In genomic region chr7:1473864-1474512, GRCh38 we compare ENCODE assay signal across 1 cellular context.
A peak's percentile ranks its signal among the peaks of the same experiment; 100 is the strongest.
TF ChIP-seq lines count a peak whose summit lies in the region.

No MANE protein-coding gene starts in this region.

TF ChIP-seq in K562, 482 proteins besides CTCF, POLR2A, EP300 and RAD21 (continued from another document):
- TF ChIP-seq VEZF1 (CRISPR knock-in tag; IDR thresholded peaks at IDR 0.05) = peak; percentile 43; the same call in 1 of the 2 replicates
- 0 out of 2 replicates have a peak, but pooled peaks have one; percentile 27 for TF ChIP-seq DMBX1 (CRISPR knock-in tag; IDR thresholded peaks at IDR 0.05; ENCODE audit: borderline replicate concordance)
- no peak for TF ChIP-seq SMAD1 (IDR thresholded peaks at IDR 0.05; ENCODE audit: low read depth, low read length, partially characterized antibody)
- TF ChIP-seq PHB (CRISPR knock-in tag; IDR thresholded peaks at IDR 0.05) = no peak
- no peak for TF ChIP-seq CCAR2 (IDR thresholded peaks at IDR 0.05; ENCODE audit: low read depth, low read length)
- TF ChIP-seq PML (IDR thresholded peaks at IDR 0.05; ENCODE audit: low read length) = no peak
- no peak for TF ChIP-seq BCOR (IDR thresholded peaks at IDR 0.05)
- TF ChIP-seq ZNF644 (tag; IDR thresholded peaks at IDR 0.05; ENCODE audit: low read depth) = no peak
- TF ChIP-seq SREBF2 (CRISPR knock-in tag; IDR thresholded peaks at IDR 0.05) = no peak
- TF ChIP-seq PURB (CRISPR knock-in tag; IDR thresholded peaks at IDR 0.05; ENCODE audit: low read depth) = no peak
- TF ChIP-seq ZEB2 (IDR thresholded peaks at IDR 0.05) = peak; percentile 66
- TF ChIP-seq TSHZ1 (CRISPR knock-in tag; IDR thresholded peaks at IDR 0.05) = no peak
- TF ChIP-seq, protein P1, sequence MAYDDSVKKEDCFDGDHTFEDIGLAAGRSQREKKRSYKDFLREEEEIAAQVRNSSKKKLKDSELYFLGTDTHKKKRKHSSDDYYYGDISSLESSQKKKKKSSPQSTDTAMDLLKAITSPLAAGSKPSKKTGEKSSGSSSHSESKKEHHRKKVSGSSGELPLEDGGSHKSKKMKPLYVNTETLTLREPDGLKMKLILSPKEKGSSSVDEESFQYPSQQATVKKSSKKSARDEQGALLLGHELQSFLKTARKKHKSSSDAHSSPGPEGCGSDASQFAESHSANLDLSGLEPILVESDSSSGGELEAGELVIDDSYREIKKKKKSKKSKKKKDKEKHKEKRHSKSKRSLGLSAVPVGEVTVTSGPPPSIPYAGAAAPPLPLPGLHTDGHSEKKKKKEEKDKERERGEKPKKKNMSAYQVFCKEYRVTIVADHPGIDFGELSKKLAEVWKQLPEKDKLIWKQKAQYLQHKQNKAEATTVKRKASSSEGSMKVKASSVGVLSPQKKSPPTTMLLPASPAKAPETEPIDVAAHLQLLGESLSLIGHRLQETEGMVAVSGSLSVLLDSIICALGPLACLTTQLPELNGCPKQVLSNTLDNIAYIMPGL (CRISPR knock-in tag; IDR thresholded peaks at IDR 0.05) = no peak
- TF ChIP-seq MYC (IDR thresholded peaks at IDR 0.05; ENCODE audit: low read depth, low read length) = peak; percentile 98
- TF ChIP-seq MYC (CRISPR knock-in tag; IDR thresholded peaks at IDR 0.05; ENCODE audit: borderline replicate concordance, low read depth) = no peak
- TF ChIP-seq ZBTB17 (CRISPR knock-in tag; IDR thresholded peaks at IDR 0.05) = no peak
- TF ChIP-seq ATF4 (CRISPR knock-in tag; IDR thresholded peaks at IDR 0.05) = no peak
- no peak for TF ChIP-seq GABPA (tag; conservative IDR thresholded peaks at IDR 0.05; ENCODE audit: low read depth)
- TF ChIP-seq ZNF133 (CRISPR knock-in tag; IDR thresholded peaks at IDR 0.05) = no peak
- peak; percentile 100 for TF ChIP-seq ZNF263 (CRISPR knock-in tag; IDR thresholded peaks at IDR 0.05; ENCODE audit: borderline replicate concordance)
- TF ChIP-seq HDAC1 (IDR thresholded peaks at IDR 0.05) = peak in 1 of 2 experiments; percentile 62; a peak in 2 of 4 replicates
- no peak for TF ChIP-seq NCOR1 (IDR thresholded peaks at IDR 0.05)
- TF ChIP-seq PTTG1 (tag; IDR thresholded peaks at IDR 0.05; ENCODE audit: low read depth) = no peak
- TF ChIP-seq ZBTB7A (IDR thresholded peaks at IDR 0.05; ENCODE audit: borderline replicate concordance, control insufficient read depth, low read depth, low read length) = no peak
- TF ChIP-seq PTRF (tag; IDR thresholded peaks at IDR 0.05) = no peak
- no peak for TF ChIP-seq RFX1 (IDR thresholded peaks at IDR 0.05)
- no peak for TF ChIP-seq GATA2 (CRISPR knock-in tag; IDR thresholded peaks at IDR 0.05)
- TF ChIP-seq JUND (IDR thresholded peaks at IDR 0.05; ENCODE audit: borderline replicate concordance, low read depth, low read length) = peak; percentile 52
- TF ChIP-seq JUND (tag; IDR thresholded peaks at IDR 0.05; ENCODE audit: borderline replicate concordance, low read depth, low read length) = no peak; the same call in 2 of the 3 replicates
- peak; percentile 50; the same call in 1 of the 2 replicates for TF ChIP-seq ZFX (CRISPR knock-in tag; IDR thresholded peaks at IDR 0.05)
- TF ChIP-seq PPARD (CRISPR knock-in tag; IDR thresholded peaks at IDR 0.05) = no peak
- TF ChIP-seq, protein P2, sequence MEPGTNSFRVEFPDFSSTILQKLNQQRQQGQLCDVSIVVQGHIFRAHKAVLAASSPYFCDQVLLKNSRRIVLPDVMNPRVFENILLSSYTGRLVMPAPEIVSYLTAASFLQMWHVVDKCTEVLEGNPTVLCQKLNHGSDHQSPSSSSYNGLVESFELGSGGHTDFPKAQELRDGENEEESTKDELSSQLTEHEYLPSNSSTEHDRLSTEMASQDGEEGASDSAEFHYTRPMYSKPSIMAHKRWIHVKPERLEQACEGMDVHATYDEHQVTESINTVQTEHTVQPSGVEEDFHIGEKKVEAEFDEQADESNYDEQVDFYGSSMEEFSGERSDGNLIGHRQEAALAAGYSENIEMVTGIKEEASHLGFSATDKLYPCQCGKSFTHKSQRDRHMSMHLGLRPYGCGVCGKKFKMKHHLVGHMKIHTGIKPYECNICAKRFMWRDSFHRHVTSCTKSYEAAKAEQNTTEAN (CRISPR knock-in tag; IDR thresholded peaks at IDR 0.05) = no peak
- TF ChIP-seq ZKSCAN8 (CRISPR knock-in tag; IDR thresholded peaks at IDR 0.05) = no peak
- peak; percentile 96 for TF ChIP-seq HDGF (IDR thresholded peaks at IDR 0.05)
- TF ChIP-seq FOXA3 (CRISPR knock-in tag; conservative IDR thresholded peaks at IDR 0.05 in 1 of 2, IDR thresholded peaks at IDR 0.05 in 1 of 2) = no peak
- no peak for TF ChIP-seq ZNF766 (CRISPR knock-in tag; conservative IDR thresholded peaks at IDR 0.05)
- TF ChIP-seq ERF (CRISPR knock-in tag; IDR thresholded peaks at IDR 0.05) = no peak
- 0 out of 2 replicates have a peak, but pooled peaks have one; percentile 38 for TF ChIP-seq POLR2AphosphoS2 (IDR thresholded peaks at IDR 0.05; ENCODE audit: low read length)
- peak; percentile 73; the same call in 1 of the 2 replicates for TF ChIP-seq MYNN (IDR thresholded peaks at IDR 0.05)
- TF ChIP-seq MYNN (CRISPR knock-in tag; IDR thresholded peaks at IDR 0.05) = no peak
- TF ChIP-seq, protein P3, sequence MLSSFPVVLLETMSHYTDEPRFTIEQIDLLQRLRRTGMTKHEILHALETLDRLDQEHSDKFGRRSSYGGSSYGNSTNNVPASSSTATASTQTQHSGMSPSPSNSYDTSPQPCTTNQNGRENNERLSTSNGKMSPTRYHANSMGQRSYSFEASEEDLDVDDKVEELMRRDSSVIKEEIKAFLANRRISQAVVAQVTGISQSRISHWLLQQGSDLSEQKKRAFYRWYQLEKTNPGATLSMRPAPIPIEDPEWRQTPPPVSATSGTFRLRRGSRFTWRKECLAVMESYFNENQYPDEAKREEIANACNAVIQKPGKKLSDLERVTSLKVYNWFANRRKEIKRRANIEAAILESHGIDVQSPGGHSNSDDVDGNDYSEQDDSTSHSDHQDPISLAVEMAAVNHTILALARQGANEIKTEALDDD (IDR thresholded peaks at IDR 0.05) = no peak
- TF ChIP-seq TEAD1 (CRISPR knock-in tag; IDR thresholded peaks at IDR 0.05) = no peak
- TF ChIP-seq ARID1B (IDR thresholded peaks at IDR 0.05) = peak; percentile 45; the same call in 1 of the 2 replicates
